Comparison of ENCODE assay signal across 1 cellular context in the genomic region with DNA sequence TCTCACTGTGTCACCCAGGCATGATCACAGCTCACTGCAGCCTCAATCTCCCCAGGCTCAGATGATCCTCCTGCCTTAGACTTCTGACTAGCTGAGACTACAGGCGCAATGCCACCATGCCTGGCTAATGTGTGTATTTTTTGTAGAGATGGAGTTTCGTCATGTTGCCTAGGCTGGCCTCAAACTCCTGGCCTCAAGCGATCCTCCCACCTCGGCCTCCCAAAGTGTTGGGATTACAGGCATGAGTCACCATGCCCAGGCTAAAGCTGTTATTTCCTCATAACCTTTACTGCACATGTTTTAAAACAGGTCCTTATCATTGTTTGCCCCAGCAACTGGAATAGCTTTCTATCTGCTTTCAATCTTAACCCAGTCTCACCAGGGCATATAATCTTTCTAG.
A peak's percentile ranks its signal among the peaks of the same experiment; 100 is the strongest.
TF ChIP-seq lines count a peak whose summit lies in the region.

No MANE protein-coding gene starts in this region.

TF ChIP-seq in K562, 482 proteins besides CTCF, POLR2A, EP300 and RAD21 (continues in another document):
- TF ChIP-seq, protein P1, sequence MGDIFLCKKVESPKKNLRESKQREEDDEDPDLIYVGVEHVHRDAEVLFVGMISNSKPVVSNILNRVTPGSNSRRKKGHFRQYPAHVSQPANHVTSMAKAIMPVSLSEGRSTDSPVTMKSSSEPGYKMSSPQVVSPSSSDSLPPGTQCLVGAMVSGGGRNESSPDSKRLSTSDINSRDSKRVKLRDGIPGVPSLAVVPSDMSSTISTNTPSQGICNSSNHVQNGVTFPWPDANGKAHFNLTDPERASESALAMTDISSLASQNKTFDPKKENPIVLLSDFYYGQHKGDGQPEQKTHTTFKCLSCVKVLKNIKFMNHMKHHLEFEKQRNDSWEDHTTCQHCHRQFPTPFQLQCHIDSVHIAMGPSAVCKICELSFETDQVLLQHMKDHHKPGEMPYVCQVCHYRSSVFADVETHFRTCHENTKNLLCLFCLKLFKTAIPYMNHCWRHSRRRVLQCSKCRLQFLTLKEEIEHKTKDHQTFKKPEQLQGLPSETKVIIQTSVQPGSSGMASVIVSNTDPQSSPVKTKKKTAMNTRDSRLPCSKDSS (IDR thresholded peaks at IDR 0.05; ENCODE audit: low read depth, partially characterized antibody), result no peak
- TF ChIP-seq SMARCA5 (IDR thresholded peaks at IDR 0.05) (peak; percentile 89), RBM15 (IDR thresholded peaks at IDR 0.05; ENCODE audit: insufficient read depth, low read length) (no peak), BRD9 (IDR thresholded peaks at IDR 0.05; ENCODE audit: low read depth, partially characterized antibody) (no peak), ZNF184 (CRISPR knock-in tag; IDR thresholded peaks at IDR 0.05) (no peak), MYC (IDR thresholded peaks at IDR 0.05; ENCODE audit: low read depth, low read length) (no peak), MYC (CRISPR knock-in tag; IDR thresholded peaks at IDR 0.05; ENCODE audit: borderline replicate concordance, low read depth) (no peak), NBN (IDR thresholded peaks at IDR 0.05; ENCODE audit: low read depth) (0 out of 2 replicates have a peak, but pooled peaks have one; percentile 28), CBX8 (IDR thresholded peaks at IDR 0.05; ENCODE audit: borderline replicate concordance, extremely low read depth, low read depth, low read length, poor library complexity, severe bottlenecking) (no peak), MCM5 (IDR thresholded peaks at IDR 0.05; ENCODE audit: low read depth) (no peak), DMBX1 (CRISPR knock-in tag; IDR thresholded peaks at IDR 0.05; ENCODE audit: borderline replicate concordance) (peak; percentile 69), TFAM (CRISPR knock-in tag; conservative IDR thresholded peaks at IDR 0.05) (no peak), DPF2 (IDR thresholded peaks at IDR 0.05) (peak; percentile 79), CCAR2 (IDR thresholded peaks at IDR 0.05; ENCODE audit: low read depth, low read length) (no peak), TRIM24 (IDR thresholded peaks at IDR 0.05) (peak; percentile 36 to 46; a peak in 3 of 4 replicates), SOX6 (IDR thresholded peaks at IDR 0.05) (peak; percentile 25; the same call in 1 of the 2 replicates), C11orf30 (IDR thresholded peaks at IDR 0.05; ENCODE audit: low read depth) (no peak), MAFG (tag; conservative IDR thresholded peaks at IDR 0.05) (no peak), TBL1XR1 (IDR thresholded peaks at IDR 0.05; ENCODE audit: low read length in 2 of 2) (0 out of 4 replicates have a peak, but pooled peaks of 1 of the 2 experiments have one; percentile 26), ZNF696 (CRISPR knock-in tag; conservative IDR thresholded peaks at IDR 0.05) (no peak), KDM1A (IDR thresholded peaks at IDR 0.05) (peak; percentile 69 to 76; a peak in 3 of 4 replicates), ZNF431 (CRISPR knock-in tag; IDR thresholded peaks at IDR 0.05) (no peak), JUND (IDR thresholded peaks at IDR 0.05; ENCODE audit: borderline replicate concordance, low read depth, low read length) (peak; percentile 86), JUND (tag; IDR thresholded peaks at IDR 0.05; ENCODE audit: borderline replicate concordance, low read depth, low read length) (peak; percentile 85), HLTF (IDR thresholded peaks at IDR 0.05) (0 out of 2 replicates have a peak, but pooled peaks have one; percentile 45), ZNF668 (CRISPR knock-in tag; IDR thresholded peaks at IDR 0.05) (no peak), MEF2D (tag; conservative IDR thresholded peaks at IDR 0.05; ENCODE audit: low read depth) (no peak), SP1 (CRISPR knock-in tag; IDR thresholded peaks at IDR 0.05) (no peak), NR2C1 (IDR thresholded peaks at IDR 0.05) (no peak), NR2C1 (tag; IDR thresholded peaks at IDR 0.05) (peak; percentile 35; the same call in 1 of the 2 replicates), RCOR1 (IDR thresholded peaks at IDR 0.05; ENCODE audit: borderline replicate concordance in 1 of 2, low read depth in 2 of 2, low read length in 2 of 2) (peak in 1 of 2 experiments; percentile 85; a peak in 2 of 4 replicates), ZSCAN29 (IDR thresholded peaks at IDR 0.05) (0 out of 2 replicates have a peak, but pooled peaks have one; percentile 4), MCM7 (IDR thresholded peaks at IDR 0.05) (no peak)
- TF ChIP-seq, protein P2, sequence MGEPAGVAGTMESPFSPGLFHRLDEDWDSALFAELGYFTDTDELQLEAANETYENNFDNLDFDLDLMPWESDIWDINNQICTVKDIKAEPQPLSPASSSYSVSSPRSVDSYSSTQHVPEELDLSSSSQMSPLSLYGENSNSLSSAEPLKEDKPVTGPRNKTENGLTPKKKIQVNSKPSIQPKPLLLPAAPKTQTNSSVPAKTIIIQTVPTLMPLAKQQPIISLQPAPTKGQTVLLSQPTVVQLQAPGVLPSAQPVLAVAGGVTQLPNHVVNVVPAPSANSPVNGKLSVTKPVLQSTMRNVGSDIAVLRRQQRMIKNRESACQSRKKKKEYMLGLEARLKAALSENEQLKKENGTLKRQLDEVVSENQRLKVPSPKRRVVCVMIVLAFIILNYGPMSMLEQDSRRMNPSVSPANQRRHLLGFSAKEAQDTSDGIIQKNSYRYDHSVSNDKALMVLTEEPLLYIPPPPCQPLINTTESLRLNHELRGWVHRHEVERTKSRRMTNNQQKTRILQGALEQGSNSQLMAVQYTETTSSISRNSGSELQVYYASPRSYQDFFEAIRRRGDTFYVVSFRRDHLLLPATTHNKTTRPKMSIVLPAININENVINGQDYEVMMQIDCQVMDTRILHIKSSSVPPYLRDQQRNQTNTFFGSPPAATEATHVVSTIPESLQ (CRISPR knock-in tag; IDR thresholded peaks at IDR 0.05), result 0 out of 2 replicates have a peak, but pooled peaks have one; percentile 22
- TF ChIP-seq, protein P3, sequence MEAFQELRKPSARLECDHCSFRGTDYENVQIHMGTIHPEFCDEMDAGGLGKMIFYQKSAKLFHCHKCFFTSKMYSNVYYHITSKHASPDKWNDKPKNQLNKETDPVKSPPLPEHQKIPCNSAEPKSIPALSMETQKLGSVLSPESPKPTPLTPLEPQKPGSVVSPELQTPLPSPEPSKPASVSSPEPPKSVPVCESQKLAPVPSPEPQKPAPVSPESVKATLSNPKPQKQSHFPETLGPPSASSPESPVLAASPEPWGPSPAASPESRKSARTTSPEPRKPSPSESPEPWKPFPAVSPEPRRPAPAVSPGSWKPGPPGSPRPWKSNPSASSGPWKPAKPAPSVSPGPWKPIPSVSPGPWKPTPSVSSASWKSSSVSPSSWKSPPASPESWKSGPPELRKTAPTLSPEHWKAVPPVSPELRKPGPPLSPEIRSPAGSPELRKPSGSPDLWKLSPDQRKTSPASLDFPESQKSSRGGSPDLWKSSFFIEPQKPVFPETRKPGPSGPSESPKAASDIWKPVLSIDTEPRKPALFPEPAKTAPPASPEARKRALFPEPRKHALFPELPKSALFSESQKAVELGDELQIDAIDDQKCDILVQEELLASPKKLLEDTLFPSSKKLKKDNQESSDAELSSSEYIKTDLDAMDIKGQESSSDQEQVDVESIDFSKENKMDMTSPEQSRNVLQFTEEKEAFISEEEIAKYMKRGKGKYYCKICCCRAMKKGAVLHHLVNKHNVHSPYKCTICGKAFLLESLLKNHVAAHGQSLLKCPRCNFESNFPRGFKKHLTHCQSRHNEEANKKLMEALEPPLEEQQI (IDR thresholded peaks at IDR 0.05), result peak; percentile 65; the same call in 1 of the 2 replicates
- TF ChIP-seq, protein P4, sequence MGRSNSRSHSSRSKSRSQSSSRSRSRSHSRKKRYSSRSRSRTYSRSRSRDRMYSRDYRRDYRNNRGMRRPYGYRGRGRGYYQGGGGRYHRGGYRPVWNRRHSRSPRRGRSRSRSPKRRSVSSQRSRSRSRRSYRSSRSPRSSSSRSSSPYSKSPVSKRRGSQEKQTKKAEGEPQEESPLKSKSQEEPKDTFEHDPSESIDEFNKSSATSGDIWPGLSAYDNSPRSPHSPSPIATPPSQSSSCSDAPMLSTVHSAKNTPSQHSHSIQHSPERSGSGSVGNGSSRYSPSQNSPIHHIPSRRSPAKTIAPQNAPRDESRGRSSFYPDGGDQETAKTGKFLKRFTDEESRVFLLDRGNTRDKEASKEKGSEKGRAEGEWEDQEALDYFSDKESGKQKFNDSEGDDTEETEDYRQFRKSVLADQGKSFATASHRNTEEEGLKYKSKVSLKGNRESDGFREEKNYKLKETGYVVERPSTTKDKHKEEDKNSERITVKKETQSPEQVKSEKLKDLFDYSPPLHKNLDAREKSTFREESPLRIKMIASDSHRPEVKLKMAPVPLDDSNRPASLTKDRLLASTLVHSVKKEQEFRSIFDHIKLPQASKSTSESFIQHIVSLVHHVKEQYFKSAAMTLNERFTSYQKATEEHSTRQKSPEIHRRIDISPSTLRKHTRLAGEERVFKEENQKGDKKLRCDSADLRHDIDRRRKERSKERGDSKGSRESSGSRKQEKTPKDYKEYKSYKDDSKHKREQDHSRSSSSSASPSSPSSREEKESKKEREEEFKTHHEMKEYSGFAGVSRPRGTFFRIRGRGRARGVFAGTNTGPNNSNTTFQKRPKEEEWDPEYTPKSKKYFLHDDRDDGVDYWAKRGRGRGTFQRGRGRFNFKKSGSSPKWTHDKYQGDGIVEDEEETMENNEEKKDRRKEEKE (IDR thresholded peaks at IDR 0.05; ENCODE audit: borderline replicate concordance in 1 of 2, control insufficient read depth in 1 of 2, low read depth in 2 of 2, low read length in 1 of 2), result no peak
- TF ChIP-seq, protein P5, sequence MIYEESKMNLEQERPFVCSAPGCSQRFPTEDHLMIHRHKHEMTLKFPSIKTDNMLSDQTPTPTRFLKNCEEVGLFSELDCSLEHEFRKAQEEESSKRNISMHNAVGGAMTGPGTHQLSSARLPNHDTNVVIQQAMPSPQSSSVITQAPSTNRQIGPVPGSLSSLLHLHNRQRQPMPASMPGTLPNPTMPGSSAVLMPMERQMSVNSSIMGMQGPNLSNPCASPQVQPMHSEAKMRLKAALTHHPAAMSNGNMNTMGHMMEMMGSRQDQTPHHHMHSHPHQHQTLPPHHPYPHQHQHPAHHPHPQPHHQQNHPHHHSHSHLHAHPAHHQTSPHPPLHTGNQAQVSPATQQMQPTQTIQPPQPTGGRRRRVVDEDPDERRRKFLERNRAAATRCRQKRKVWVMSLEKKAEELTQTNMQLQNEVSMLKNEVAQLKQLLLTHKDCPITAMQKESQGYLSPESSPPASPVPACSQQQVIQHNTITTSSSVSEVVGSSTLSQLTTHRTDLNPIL (CRISPR knock-in tag; IDR thresholded peaks at IDR 0.05), result no peak
- TF ChIP-seq, protein P6, sequence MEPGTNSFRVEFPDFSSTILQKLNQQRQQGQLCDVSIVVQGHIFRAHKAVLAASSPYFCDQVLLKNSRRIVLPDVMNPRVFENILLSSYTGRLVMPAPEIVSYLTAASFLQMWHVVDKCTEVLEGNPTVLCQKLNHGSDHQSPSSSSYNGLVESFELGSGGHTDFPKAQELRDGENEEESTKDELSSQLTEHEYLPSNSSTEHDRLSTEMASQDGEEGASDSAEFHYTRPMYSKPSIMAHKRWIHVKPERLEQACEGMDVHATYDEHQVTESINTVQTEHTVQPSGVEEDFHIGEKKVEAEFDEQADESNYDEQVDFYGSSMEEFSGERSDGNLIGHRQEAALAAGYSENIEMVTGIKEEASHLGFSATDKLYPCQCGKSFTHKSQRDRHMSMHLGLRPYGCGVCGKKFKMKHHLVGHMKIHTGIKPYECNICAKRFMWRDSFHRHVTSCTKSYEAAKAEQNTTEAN (CRISPR knock-in tag; IDR thresholded peaks at IDR 0.05), result 0 out of 2 replicates have a peak, but pooled peaks have one; percentile 25
- TF ChIP-seq, protein P7, sequence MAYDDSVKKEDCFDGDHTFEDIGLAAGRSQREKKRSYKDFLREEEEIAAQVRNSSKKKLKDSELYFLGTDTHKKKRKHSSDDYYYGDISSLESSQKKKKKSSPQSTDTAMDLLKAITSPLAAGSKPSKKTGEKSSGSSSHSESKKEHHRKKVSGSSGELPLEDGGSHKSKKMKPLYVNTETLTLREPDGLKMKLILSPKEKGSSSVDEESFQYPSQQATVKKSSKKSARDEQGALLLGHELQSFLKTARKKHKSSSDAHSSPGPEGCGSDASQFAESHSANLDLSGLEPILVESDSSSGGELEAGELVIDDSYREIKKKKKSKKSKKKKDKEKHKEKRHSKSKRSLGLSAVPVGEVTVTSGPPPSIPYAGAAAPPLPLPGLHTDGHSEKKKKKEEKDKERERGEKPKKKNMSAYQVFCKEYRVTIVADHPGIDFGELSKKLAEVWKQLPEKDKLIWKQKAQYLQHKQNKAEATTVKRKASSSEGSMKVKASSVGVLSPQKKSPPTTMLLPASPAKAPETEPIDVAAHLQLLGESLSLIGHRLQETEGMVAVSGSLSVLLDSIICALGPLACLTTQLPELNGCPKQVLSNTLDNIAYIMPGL (CRISPR knock-in tag; IDR thresholded peaks at IDR 0.05), result no peak
- TF ChIP-seq, protein P8, sequence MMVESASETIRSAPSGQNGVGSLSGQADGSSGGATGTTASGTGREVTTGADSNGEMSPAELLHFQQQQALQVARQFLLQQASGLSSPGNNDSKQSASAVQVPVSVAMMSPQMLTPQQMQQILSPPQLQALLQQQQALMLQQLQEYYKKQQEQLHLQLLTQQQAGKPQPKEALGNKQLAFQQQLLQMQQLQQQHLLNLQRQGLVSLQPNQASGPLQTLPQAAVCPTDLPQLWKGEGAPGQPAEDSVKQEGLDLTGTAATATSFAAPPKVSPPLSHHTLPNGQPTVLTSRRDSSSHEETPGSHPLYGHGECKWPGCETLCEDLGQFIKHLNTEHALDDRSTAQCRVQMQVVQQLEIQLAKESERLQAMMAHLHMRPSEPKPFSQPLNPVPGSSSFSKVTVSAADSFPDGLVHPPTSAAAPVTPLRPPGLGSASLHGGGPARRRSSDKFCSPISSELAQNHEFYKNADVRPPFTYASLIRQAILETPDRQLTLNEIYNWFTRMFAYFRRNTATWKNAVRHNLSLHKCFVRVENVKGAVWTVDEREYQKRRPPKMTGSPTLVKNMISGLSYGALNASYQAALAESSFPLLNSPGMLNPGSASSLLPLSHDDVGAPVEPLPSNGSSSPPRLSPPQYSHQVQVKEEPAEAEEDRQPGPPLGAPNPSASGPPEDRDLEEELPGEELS (CRISPR knock-in tag; IDR thresholded peaks at IDR 0.05; ENCODE audit: borderline replicate concordance), result 0 out of 2 replicates have a peak, but pooled peaks have one; percentile 48
- TF ChIP-seq, protein P9, sequence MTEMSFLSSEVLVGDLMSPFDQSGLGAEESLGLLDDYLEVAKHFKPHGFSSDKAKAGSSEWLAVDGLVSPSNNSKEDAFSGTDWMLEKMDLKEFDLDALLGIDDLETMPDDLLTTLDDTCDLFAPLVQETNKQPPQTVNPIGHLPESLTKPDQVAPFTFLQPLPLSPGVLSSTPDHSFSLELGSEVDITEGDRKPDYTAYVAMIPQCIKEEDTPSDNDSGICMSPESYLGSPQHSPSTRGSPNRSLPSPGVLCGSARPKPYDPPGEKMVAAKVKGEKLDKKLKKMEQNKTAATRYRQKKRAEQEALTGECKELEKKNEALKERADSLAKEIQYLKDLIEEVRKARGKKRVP (CRISPR knock-in tag; IDR thresholded peaks at IDR 0.05), result no peak
- TF ChIP-seq, protein P10, sequence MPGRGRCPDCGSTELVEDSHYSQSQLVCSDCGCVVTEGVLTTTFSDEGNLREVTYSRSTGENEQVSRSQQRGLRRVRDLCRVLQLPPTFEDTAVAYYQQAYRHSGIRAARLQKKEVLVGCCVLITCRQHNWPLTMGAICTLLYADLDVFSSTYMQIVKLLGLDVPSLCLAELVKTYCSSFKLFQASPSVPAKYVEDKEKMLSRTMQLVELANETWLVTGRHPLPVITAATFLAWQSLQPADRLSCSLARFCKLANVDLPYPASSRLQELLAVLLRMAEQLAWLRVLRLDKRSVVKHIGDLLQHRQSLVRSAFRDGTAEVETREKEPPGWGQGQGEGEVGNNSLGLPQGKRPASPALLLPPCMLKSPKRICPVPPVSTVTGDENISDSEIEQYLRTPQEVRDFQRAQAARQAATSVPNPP (IDR thresholded peaks at IDR 0.05; ENCODE audit: borderline replicate concordance, insufficient read depth, insufficient read length), result no peak
